In genomic region chr17:12867726-12868125, GRCh38 we compare ENCODE assay signal across 1 cellular context.
TF ChIP-seq lines count a peak whose summit lies in the region.

No MANE protein-coding gene starts in this region.

TF ChIP-seq in GM12878, 131 proteins besides CTCF, POLR2A, EP300 and RAD21 (continued from another document):
- TF ChIP-seq, protein P1, sequence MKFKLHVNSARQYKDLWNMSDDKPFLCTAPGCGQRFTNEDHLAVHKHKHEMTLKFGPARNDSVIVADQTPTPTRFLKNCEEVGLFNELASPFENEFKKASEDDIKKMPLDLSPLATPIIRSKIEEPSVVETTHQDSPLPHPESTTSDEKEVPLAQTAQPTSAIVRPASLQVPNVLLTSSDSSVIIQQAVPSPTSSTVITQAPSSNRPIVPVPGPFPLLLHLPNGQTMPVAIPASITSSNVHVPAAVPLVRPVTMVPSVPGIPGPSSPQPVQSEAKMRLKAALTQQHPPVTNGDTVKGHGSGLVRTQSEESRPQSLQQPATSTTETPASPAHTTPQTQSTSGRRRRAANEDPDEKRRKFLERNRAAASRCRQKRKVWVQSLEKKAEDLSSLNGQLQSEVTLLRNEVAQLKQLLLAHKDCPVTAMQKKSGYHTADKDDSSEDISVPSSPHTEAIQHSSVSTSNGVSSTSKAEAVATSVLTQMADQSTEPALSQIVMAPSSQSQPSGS (IDR thresholded peaks at IDR 0.05; ENCODE audit: low read length) = peak; percentile 57; the same call in 1 of the 2 replicates
- TF ChIP-seq CBX3 (IDR thresholded peaks at IDR 0.05; ENCODE audit: borderline replicate concordance, low read depth) (no peak), RUNX3 (IDR thresholded peaks at IDR 0.05; ENCODE audit: low read length) (peak; percentile 89), SP1 (IDR thresholded peaks at IDR 0.05; ENCODE audit: low read depth, low read length) (peak; percentile 17)
